30 cellular contexts compared by ENCODE assay signal in genomic region chr5:150556106-150556505, GRCh38.
"Had no signal": no experiment of that assay in that cellular context is flagged by ENCODE, and none has a peak within 500 bp of the region (broad histone marks: within the 10 kb centered on the region; RNA-seq: fewer than 3 reads in every experiment).

No MANE protein-coding gene starts in this region.

- H2AFZ ChIP-seq: parathyroid adenoma had no signal

- H3K27me3 Mint-ChIP-seq: naive B cell; natural killer cell treated with Interleukin-12 subunit alpha and Interleukin-12 subunit beta and Interleukin-15 and Interleukin-18, amount 100 ng/mL, for 72 hours; progenitor cell of endocrine pancreas; stimulated activated naive CD8-positive, alpha-beta T cell treated with anti-CD3 and anti-CD28 coated beads, Interleukin-15, amount 100 ng/mL, for 72 hours had no signal

- H3K27me3 ChIP-seq: esophagus muscularis mucosa, foreskin keratinocyte, gastroesophageal sphincter, heart right ventricle, left lung, neutrophil, right lobe of liver, suprapubic skin, transverse colon, upper lobe of right lung, uterus had no signal

- H3K79me2 ChIP-seq: parathyroid adenoma had no signal

- H3K36me3 ChIP-seq: uterus had no signal

- H3K9me3 ChIP-seq: esophagus muscularis mucosa, gastroesophageal sphincter, heart right ventricle, left lung, lower lobe of right lung, neutrophil, right lobe of liver, suprapubic skin, transverse colon, upper lobe of right lung, uterus had no signal

- H3K9ac ChIP-seq: parathyroid adenoma had no signal

- H3K36me3 Mint-ChIP-seq: naive B cell; natural killer cell treated with Interleukin-12 subunit alpha and Interleukin-12 subunit beta and Interleukin-15 and Interleukin-18, amount 100 ng/mL, for 72 hours had no signal

- H3K4me3 ChIP-seq: coronary artery, esophagus muscularis mucosa, gastroesophageal sphincter, heart right ventricle, left lung, lower lobe of right lung, right lobe of liver, smooth muscle cell, suprapubic skin, transverse colon, upper lobe of right lung, uterus had no signal

- H3K27ac Mint-ChIP-seq: memory B cell; natural killer cell treated with Interleukin-12 subunit alpha and Interleukin-12 subunit beta and Interleukin-15 and Interleukin-18, amount 100 ng/mL, for 72 hours; progenitor cell of endocrine pancreas had no signal

- H3K4me1 Mint-ChIP-seq: memory B cell; stimulated activated naive CD8-positive, alpha-beta T cell treated with anti-CD3 and anti-CD28 coated beads, Interleukin-15, amount 100 ng/mL, for 72 hours had no signal

- DNase-seq: dermis blood vessel endothelial cell; effector memory CD4-positive, alpha-beta T cell; foreskin keratinocyte; heart right ventricle; hippocampal formation; left cardiac atrium; left lung; lower lobe of right lung; naive B cell; right lobe of liver; stimulated activated CD4-positive, alpha-beta T cell treated with anti-CD3 and anti-CD28 coated beads, Interleukin-12 subunit alpha, Interleukin-12 subunit beta, amount 100 ng/mL, for 4 hours; stimulated activated CD4-positive, alpha-beta T cell treated with anti-CD3 and anti-CD28 coated beads, Interleukin-1b, Interleukin-23, amount 100 ng/mL, for 48 hours; stimulated activated CD4-positive, alpha-beta T cell treated with anti-CD3 and anti-CD28 coated beads, Interleukin-4, amount 100 ng/mL, for 1 hour; stimulated activated CD8-positive, alpha-beta memory T cell treated with anti-CD3 and anti-CD28 coated beads, Interleukin-4, amount 100 ng/mL, for 48 hours; stimulated activated naive CD4-positive, alpha-beta T cell; stimulated activated naive CD8-positive, alpha-beta T cell treated with anti-CD3 and anti-CD28 coated beads, Interleukin-15, amount 100 ng/mL, for 72 hours; transverse colon; upper lobe of right lung; uterus had no signal

- H3K27ac ChIP-seq: coronary artery, foreskin keratinocyte, heart right ventricle, left lung, lower lobe of right lung, neutrophil, parathyroid adenoma, right lobe of liver, suprapubic skin, transverse colon, upper lobe of right lung, uterus had no signal

- H3K9me3 Mint-ChIP-seq: memory B cell; naive B cell; natural killer cell treated with Interleukin-12 subunit alpha and Interleukin-12 subunit beta and Interleukin-15 and Interleukin-18, amount 100 ng/mL, for 72 hours; neural crest cell; stimulated activated naive CD8-positive, alpha-beta T cell treated with anti-CD3 and anti-CD28 coated beads, Interleukin-15, amount 100 ng/mL, for 72 hours had no signal

- H3K4me3 Mint-ChIP-seq: memory B cell; naive B cell; natural killer cell treated with Interleukin-12 subunit alpha and Interleukin-12 subunit beta and Interleukin-15 and Interleukin-18, amount 100 ng/mL, for 72 hours; neural crest cell; stimulated activated naive CD8-positive, alpha-beta T cell treated with anti-CD3 and anti-CD28 coated beads, Interleukin-15, amount 100 ng/mL, for 72 hours had no signal

- H3K4me2 ChIP-seq: smooth muscle cell had no signal

- ATAC-seq: foreskin keratinocyte; gastroesophageal sphincter; heart right ventricle; left cardiac atrium; left lung; lower lobe of right lung; natural killer cell treated with Interleukin-12 subunit alpha and Interleukin-12 subunit beta and Interleukin-15 and Interleukin-18, amount 100 ng/mL, for 72 hours; right lobe of liver; stimulated activated naive CD8-positive, alpha-beta T cell treated with anti-CD3 and anti-CD28 coated beads, Interleukin-15, amount 100 ng/mL, for 72 hours; upper lobe of right lung had no signal

- H3K4me1 ChIP-seq: foreskin keratinocyte, lower lobe of right lung, parathyroid adenoma, uterus had no signal
